In the genomic region with DNA sequence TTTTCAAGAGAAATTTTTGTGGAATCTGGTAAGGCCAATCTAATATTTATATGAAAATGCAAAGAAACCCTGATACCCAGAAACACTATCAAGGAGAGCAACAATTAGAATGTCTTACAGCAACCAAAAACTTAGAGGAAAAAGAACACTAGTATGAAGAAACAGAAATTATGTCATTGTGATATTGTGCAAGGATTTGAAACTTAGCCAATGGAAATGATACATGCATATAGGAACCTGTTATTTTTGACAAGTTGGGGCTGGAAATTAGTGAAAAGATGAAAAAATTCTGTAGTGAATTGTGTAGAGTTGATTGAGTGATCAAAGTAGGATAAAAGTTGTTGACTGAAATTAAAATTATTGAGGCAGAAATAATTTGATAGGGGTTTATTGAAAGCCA, we compare ENCODE assay signal across 14 cellular contexts.
"Had no signal": no experiment of that assay in that cellular context is flagged by ENCODE, and none has a peak within 500 bp of the region (broad histone marks: within the 10 kb centered on the region; RNA-seq: fewer than 3 reads in every experiment).

No MANE protein-coding gene starts in this region.

- DNase-seq: activated CD4-positive, alpha-beta memory T cell treated with anti-CD3 and anti-CD28 coated beads for 36 hours; activated naive CD8-positive, alpha-beta T cell treated with anti-CD3 and anti-CD28 coated beads, Interleukin-2, amount 10 ng/mL, durations not matched to agents 7 days and 5 days; activated T-cell treated with anti-CD3 and anti-CD28 coated beads, Interleukin-2, amount 50 U/mL, for 72 hours; aorta; lower lobe of right lung; naive B cell; stimulated activated CD4-positive, alpha-beta T cell treated with anti-CD3 and anti-CD28 coated beads, Interleukin-15, amount 100 ng/mL, for 24 hours; stimulated activated CD4-positive, alpha-beta T cell treated with anti-CD3 and anti-CD28 coated beads, Interleukin-4, amount 100 ng/mL, for 24 hours; T1000; thyroid gland; uterus had no signal

- H2AFZ ChIP-seq: parathyroid adenoma had no signal

- H3K27ac ChIP-seq: cardiac muscle cell, lower lobe of right lung, parathyroid adenoma, thyroid gland, uterus, VCaP had no signal

- H3K27me3 Mint-ChIP-seq: activated CD4-positive, alpha-beta memory T cell treated with anti-CD3 and anti-CD28 coated beads for 36 hours; activated naive CD8-positive, alpha-beta T cell treated with anti-CD3 and anti-CD28 coated beads, Interleukin-2, amount 10 ng/mL, durations not matched to agents 7 days and 5 days; naive B cell had no signal

- H3K4me3 Mint-ChIP-seq: activated CD4-positive, alpha-beta memory T cell treated with anti-CD3 and anti-CD28 coated beads for 36 hours; activated naive CD8-positive, alpha-beta T cell treated with anti-CD3 and anti-CD28 coated beads, Interleukin-2, amount 10 ng/mL, durations not matched to agents 7 days and 5 days; activated T-cell treated with anti-CD3 and anti-CD28 coated beads, Interleukin-2, amount 50 U/mL, for 72 hours; naive B cell had no signal

- H3K36me3 ChIP-seq: cardiac muscle cell, lower lobe of right lung, thyroid gland, uterus had no signal

- H3K9me3 ChIP-seq: lower lobe of right lung, thyroid gland, uterus had no signal

- H3K79me2 ChIP-seq: parathyroid adenoma had no signal

- H3K9ac ChIP-seq: parathyroid adenoma had no signal

- ATAC-seq: activated T-cell treated with anti-CD3 and anti-CD28 coated beads, Interleukin-2, amount 50 U/mL, for 72 hours; lower lobe of right lung had no signal

- H3K4me3 ChIP-seq: cardiac muscle cell, lower lobe of right lung, thyroid gland, uterus had no signal

- H3K4me1 Mint-ChIP-seq: activated naive CD8-positive, alpha-beta T cell treated with anti-CD3 and anti-CD28 coated beads, Interleukin-2, amount 10 ng/mL, durations not matched to agents 7 days and 5 days; naive B cell had no signal

- H3K4me1 ChIP-seq: lower lobe of right lung, parathyroid adenoma, thyroid gland, uterus had no signal

- H3K36me3 Mint-ChIP-seq: activated CD4-positive, alpha-beta memory T cell treated with anti-CD3 and anti-CD28 coated beads for 36 hours; activated naive CD8-positive, alpha-beta T cell treated with anti-CD3 and anti-CD28 coated beads, Interleukin-2, amount 10 ng/mL, durations not matched to agents 7 days and 5 days; naive B cell had no signal

- H3K27ac Mint-ChIP-seq: activated CD4-positive, alpha-beta memory T cell treated with anti-CD3 and anti-CD28 coated beads for 36 hours; activated naive CD8-positive, alpha-beta T cell treated with anti-CD3 and anti-CD28 coated beads, Interleukin-2, amount 10 ng/mL, durations not matched to agents 7 days and 5 days; activated T-cell treated with anti-CD3 and anti-CD28 coated beads, Interleukin-2, amount 50 U/mL, for 72 hours; naive B cell had no signal

- H3K27me3 ChIP-seq: cardiac muscle cell, thyroid gland, uterus had no signal
